ENCODE assay signal across 7 cellular contexts in genomic region chr11:71998649-71999310, GRCh38. TPM values are rescaled to one million over a fixed set of nuclear protein-coding genes. Genes with fewer than 3 reads are reported as not detected.
DNase-seq lines count a peak whose midpoint lies in the region; ATAC-seq and TF ChIP-seq lines count a peak whose summit lies in the region.

Gene IL18BP, plus strand, starts transcription at chr11:71998909. Its CDS starts 1,076 bp downstream, at chr11:71999985.

- H3K9me3 Mint-ChIP-seq in T-cell, result no peaks in the 10 kb centered on the region

- H3K4me1 ChIP-seq in esophagus (ENCODE audit: control insufficient read depth in 2 of 2, insufficient read depth in 2 of 2, low read length in 1 of 2), result peaks cover 8 to 14% of the 10 kb centered on the region in 2 donors

- peaks cover 27% of the 10 kb centered on the region for H3K36me3 Mint-ChIP-seq in T-cell

- TF ChIP-seq CTCF in GM20000 (IDR thresholded peaks at IDR 0.05; ENCODE audit: extremely low read depth, missing control alignments), result no peak

- H3K9me3 ChIP-seq in esophagus (ENCODE audit: control insufficient read depth in 2 of 2, insufficient read depth in 1 of 2, low read depth in 1 of 2, low read length in 1 of 2), result no peaks in the 10 kb centered on the region

- DNase-seq in GM20000 (ENCODE audit: low spot score), result peak; percentile 69
- DNase-seq in T-cell, result peak in 32 of 34 experiments; percentile 13 to 60 (median 38)
- DNase-seq in pons (ENCODE audit: low spot score), result peak; percentile 64
- no peak for DNase-seq in NCI-H1092 (lab: John Stamatoyannopoulos, UW)

- WGBS in esophagus, 2 donors, result 73 to 74% methylated on average over 11 of the region's 11 CpGs

- H3K4me3 Mint-ChIP-seq in T-cell, result peak within 1 kb of the TSS; percentile 82 to 93 (median 85)

- H3K27me3 Mint-ChIP-seq in T-cell, result no peaks in the 10 kb centered on the region

- ATAC-seq in T-cell (replicated peaks in 1 of 4) (peak; percentile 80 to 85 (median 82)), GM18520 (IDR thresholded peaks at IDR 0.05; ENCODE audit: unreplicated experiment) (no peak), HG02642 (IDR thresholded peaks at IDR 0.05; ENCODE audit: poor library complexity, unreplicated experiment) (no peak)

- peak within 1 kb of the TSS; percentile 44 to 57 for H3K27ac ChIP-seq in esophagus (ENCODE audit: low read depth in 2 of 2, low read length in 1 of 2)

- H3K4me1 Mint-ChIP-seq in T-cell, result peaks cover 21 to 45% (median 27%) of the 10 kb centered on the region in 3 donors

- POLR2A ChIA-PET in T-cell (lab: Charles Lee), result no interaction called here

- no peaks in the 10 kb centered on the region for H3K27me3 ChIP-seq in esophagus (ENCODE audit: control insufficient read depth in 1 of 2, insufficient read depth in 2 of 2, low read length in 2 of 2)

- peak within 1 kb of the TSS; percentile 97 to 98 for H3K27ac Mint-ChIP-seq in T-cell

- CTCF ChIA-PET in T-cell (lab: Charles Lee), result interaction anchor here in 1 of 2 donors (0.6 to 1.1 kb wide), 3 partner anchors 10 to 724 kb away, joined by 3 to 4 read pairs (median 3); no protein-coding TSS in a partner anchor

- H3K36me3 ChIP-seq in esophagus (ENCODE audit: control insufficient read depth in 2 of 2, insufficient read depth in 2 of 2, low read length in 1 of 2), result peaks cover 9 to 26% of the 10 kb centered on the region in 2 donors

- H3K4me3 ChIP-seq in esophagus (ENCODE audit: low read depth in 1 of 2, low read length in 2 of 2), result no peak within 1 kb of the TSS

RNA-seq across cellular contexts. Expression of gene IL18BP, which starts in this region (rescaled TPM):
- 10 to 100 TPM; 18.4 to 29.2 (median 22.4) TPM for total RNA-seq in T-cell
- 1 to 10 TPM; 2.9 to 4.6 TPM for polyA plus RNA-seq in esophagus

Comparison
In these comparisons a context has a peak if more than half of its experiments do, and no peak if none do; other contexts are left out.
1. ATAC-seq: peak in T-cell (4 of 4); none in GM18520 (single experiment) and HG02642 (single experiment).